Comparison of ENCODE assay signal across 1 cellular context in genomic region chr1:25550155-25550506, GRCh38.
TF ChIP-seq lines count a peak whose summit lies in the region.

No MANE protein-coding gene starts in this region.

TF ChIP-seq in SK-N-SH, 30 proteins besides CTCF, POLR2A, EP300 and RAD21 (continued from another document):
- TF ChIP-seq, protein P1, sequence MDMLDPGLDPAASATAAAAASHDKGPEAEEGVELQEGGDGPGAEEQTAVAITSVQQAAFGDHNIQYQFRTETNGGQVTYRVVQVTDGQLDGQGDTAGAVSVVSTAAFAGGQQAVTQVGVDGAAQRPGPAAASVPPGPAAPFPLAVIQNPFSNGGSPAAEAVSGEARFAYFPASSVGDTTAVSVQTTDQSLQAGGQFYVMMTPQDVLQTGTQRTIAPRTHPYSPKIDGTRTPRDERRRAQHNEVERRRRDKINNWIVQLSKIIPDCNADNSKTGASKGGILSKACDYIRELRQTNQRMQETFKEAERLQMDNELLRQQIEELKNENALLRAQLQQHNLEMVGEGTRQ (IDR thresholded peaks at IDR 0.05; ENCODE audit: borderline replicate concordance, low read depth, low read length) = no peak
- TF ChIP-seq RXRA (IDR thresholded peaks at IDR 0.05; ENCODE audit: borderline replicate concordance, low read depth) (no peak), GATA2 (CRISPR knock-in tag; IDR thresholded peaks at IDR 0.05) (no peak), SMC3 (IDR thresholded peaks at IDR 0.05; ENCODE audit: low read depth, low read length) (no peak), NFIC (IDR thresholded peaks at IDR 0.05; ENCODE audit: borderline replicate concordance) (no peak), NRF1 (IDR thresholded peaks at IDR 0.05; ENCODE audit: low read depth, low read length) (no peak)
